In the genomic region with DNA sequence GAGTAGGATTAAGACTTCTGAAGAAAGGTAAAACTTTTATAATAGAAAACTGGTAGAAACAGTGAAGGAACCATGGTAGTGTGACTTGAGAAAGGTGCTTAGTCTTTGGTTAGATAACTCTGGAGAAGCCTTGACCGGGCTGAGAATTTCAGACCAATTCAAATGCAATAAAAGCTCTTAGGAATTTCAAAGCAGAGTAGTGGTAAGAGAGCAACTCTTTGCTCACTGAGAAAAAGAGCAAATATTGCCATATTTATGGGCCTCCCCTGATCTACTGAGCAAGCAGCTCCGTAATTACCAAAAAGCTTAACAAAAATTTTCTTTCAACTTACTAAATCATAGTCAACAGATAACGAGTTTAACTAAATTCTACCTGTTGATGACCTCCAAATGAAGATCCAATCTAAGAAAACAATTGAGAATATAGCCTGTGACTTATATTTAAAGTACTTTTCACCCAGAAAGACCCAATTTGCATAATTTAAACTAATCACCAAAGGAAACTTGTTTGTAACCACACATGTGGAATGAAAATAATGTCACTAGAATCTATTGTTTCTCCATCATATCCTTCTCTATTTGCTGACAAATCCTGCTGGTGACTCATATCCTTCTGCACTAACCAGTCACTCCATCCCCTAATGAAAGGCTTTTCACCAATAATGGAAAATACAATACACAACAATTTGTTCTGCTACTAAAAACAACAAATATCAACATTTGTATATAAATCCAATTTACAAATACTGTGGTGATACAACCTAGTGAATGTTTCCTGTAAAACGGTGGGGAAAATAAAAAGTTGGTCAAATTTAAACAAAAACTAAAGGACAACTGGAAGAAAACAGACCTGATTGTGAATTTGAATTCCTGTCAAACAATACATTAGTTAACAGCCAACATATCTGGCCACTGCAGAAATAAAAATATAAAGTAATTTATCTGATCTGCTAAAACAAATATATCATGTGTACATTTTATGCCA, we compare ENCODE assay signal across 8 cellular contexts. TPM values are rescaled to one million over a fixed set of nuclear protein-coding genes. Genes with fewer than 3 reads are reported as not detected.
DNase-seq lines count a peak whose midpoint lies in the region; ATAC-seq and TF ChIP-seq lines count a peak whose summit lies in the region.

No MANE protein-coding gene starts in this region.

- POLR2A ChIA-PET in activated B cell treated with CpG ODN at 0.5 μM for 24 hours (lab: Charles Lee), result interaction anchor here (0.8 to 2.5 kb wide), 5 partner anchors 8 to 287 kb away, joined by 3 to 13 read pairs (median 8); a partner anchor contains a TSS

- no peaks in the 10 kb centered on the region for H3K9me3 Mint-ChIP-seq in activated B cell treated with CpG ODN at 0.5 μM for 24 hours

- H3K27me3 ChIP-seq in HL-60 (ENCODE audit: insufficient read depth, poor library complexity, severe bottlenecking) (no peaks in the 10 kb centered on the region), thoracic aorta (replicated peaks; ENCODE audit: insufficient read depth) (no peaks in the 10 kb centered on the region)

- no peaks in the 10 kb centered on the region for H3K9me3 ChIP-seq in thoracic aorta

- no peak for DNase-seq in HL-60 (ENCODE audit: low read depth in 1 of 2, low spot score in 1 of 2)
- DNase-seq in activated B cell treated with CpG ODN at 0.5 μM for 24 hours, result no peak
- DNase-seq in glomerular endothelial cell (ENCODE audit: extremely low read depth, low read depth, low spot score), result peak; percentile 62
- no peak for DNase-seq in thoracic aorta (ENCODE audit: low spot score)
- DNase-seq in NCI-H2227 (lab: John Stamatoyannopoulos, UW; ENCODE audit: unreplicated experiment), result no peak
- no peak for DNase-seq in NCI-H446 treated with DMSO at 0.1 percent for 48 hours (lab: John Stamatoyannopoulos, UW)

- TF ChIP-seq CTCF in 22Rv1 (IDR thresholded peaks at IDR 0.05) (no peak), HL-60 (IDR thresholded peaks at IDR 0.05; ENCODE audit: insufficient read depth, low read length) (no peak), activated B cell treated with CpG ODN at 0.5 μM for 24 hours (IDR thresholded peaks at IDR 0.05) (no peak), thoracic aorta (IDR thresholded peaks at IDR 0.05) (no peak)

- peak overlapping the region; percentile 84 for H3K27ac Mint-ChIP-seq in activated B cell treated with CpG ODN at 0.5 μM for 24 hours

- H3K4me3 Mint-ChIP-seq in activated B cell treated with CpG ODN at 0.5 μM for 24 hours, result peak overlapping the region; percentile 66

- peaks cover 16% of the 10 kb centered on the region for H3K36me3 Mint-ChIP-seq in activated B cell treated with CpG ODN at 0.5 μM for 24 hours (ENCODE audit: low read depth)

- H3K36me3 ChIP-seq in thoracic aorta, result no peaks in the 10 kb centered on the region

- no peak overlapping the region for H3K4me3 ChIP-seq in HL-60 (replicated peaks; ENCODE audit: insufficient read depth, low read length)
- H3K4me3 ChIP-seq in thoracic aorta, result peak overlapping the region; percentile 30

- peaks cover 86 to 95% of the 10 kb centered on the region in 2 donors for H3K4me1 ChIP-seq in thoracic aorta (ENCODE audit: control insufficient read depth in 1 of 2, low read depth in 2 of 2)

- H3K27ac ChIP-seq in 22Rv1, result peak overlapping the region; percentile 63
- peak overlapping the region; percentile 33 for H3K27ac ChIP-seq in HL-60 (replicated peaks)
- peak overlapping the region; percentile 11 to 35 for H3K27ac ChIP-seq in thoracic aorta

- CTCF ChIA-PET in activated B cell treated with CpG ODN at 0.5 μM for 24 hours (lab: Charles Lee), result interaction anchor here (1.6 kb wide), 1 partner anchor 32 kb away, joined by 3 read pairs; no protein-coding TSS in a partner anchor

- no peaks in the 10 kb centered on the region for H3K27me3 Mint-ChIP-seq in activated B cell treated with CpG ODN at 0.5 μM for 24 hours

- intact Hi-C loops in activated B cell treated with CpG ODN at 0.5 μM for 24 hours (cut with micrococcal nuclease), result loop anchor here (10.0 kb wide), 1 partner anchor 403 kb away; a partner anchor contains a TSS

- ATAC-seq in activated B cell treated with CpG ODN at 0.5 μM for 24 hours (ENCODE audit: low read depth), result no peak
- ATAC-seq in thoracic aorta (ENCODE audit: insufficient number of reproducible peaks, low FRiP score, low read depth), result no peak
- no peak for ATAC-seq in GM18511 (IDR thresholded peaks at IDR 0.05; ENCODE audit: unreplicated experiment)

- H3K4me1 Mint-ChIP-seq in activated B cell treated with CpG ODN at 0.5 μM for 24 hours, result peaks cover 97% of the 10 kb centered on the region

RNA-seq across cellular contexts. Expression of a gene that starts 6.6 kb away (rescaled TPM):
- total RNA-seq in activated B cell treated with CpG ODN at 0.5 μM for 24 hours (249 and 275 TPM in 2 replicates), glomerular endothelial cell (129 and 141 TPM in 2 replicates), thoracic aorta (100 to 1,000 TPM; 104 to 237 TPM)
